Comparison of ENCODE assay signal across 1 cellular context in the genomic region with DNA sequence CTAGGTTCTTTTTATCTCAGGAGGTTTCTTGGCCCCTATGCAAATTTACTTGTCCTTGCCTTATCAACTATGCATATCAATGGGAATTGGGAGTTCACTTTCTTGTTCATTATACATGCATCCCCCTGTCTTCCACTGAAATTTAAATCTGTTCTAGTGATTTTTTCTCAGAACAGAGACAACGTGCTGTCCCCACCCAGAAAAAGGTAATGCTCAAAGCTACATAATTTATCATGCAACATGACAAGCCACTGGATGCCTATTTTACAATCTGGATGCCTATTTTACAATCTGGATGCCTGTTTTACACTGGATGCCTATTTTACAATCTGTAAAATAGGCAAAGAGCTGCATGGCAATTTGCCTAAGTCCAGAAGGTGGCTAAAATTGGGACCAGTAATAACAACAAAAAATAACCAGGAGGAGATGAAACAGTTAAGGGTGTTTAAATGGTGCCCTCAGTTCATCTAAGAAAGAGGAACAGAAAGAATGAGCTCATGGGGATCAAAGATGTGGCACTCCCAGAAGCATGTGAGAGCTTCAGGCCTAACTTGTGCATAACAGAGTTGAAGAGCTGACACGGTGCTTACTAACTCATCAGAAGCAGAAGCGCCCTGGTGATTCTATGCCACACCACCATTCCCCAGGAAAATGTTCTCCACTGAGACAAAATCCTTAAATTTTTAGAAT.
TF ChIP-seq lines count a peak whose summit lies in the region.

No MANE protein-coding gene starts in this region.

TF ChIP-seq in HepG2, 621 proteins besides CTCF, POLR2A, EP300 and RAD21 (continued from another document):
- no peak for TF ChIP-seq ZNF704 (CRISPR knock-in tag; IDR thresholded peaks at IDR 0.05; ENCODE audit: borderline replicate concordance)
- no peak for TF ChIP-seq GTF2F1 (IDR thresholded peaks at IDR 0.05; ENCODE audit: low read length)
- no peak for TF ChIP-seq ZNF619 (CRISPR knock-in tag; IDR thresholded peaks at IDR 0.05)
